In the genomic region with DNA sequence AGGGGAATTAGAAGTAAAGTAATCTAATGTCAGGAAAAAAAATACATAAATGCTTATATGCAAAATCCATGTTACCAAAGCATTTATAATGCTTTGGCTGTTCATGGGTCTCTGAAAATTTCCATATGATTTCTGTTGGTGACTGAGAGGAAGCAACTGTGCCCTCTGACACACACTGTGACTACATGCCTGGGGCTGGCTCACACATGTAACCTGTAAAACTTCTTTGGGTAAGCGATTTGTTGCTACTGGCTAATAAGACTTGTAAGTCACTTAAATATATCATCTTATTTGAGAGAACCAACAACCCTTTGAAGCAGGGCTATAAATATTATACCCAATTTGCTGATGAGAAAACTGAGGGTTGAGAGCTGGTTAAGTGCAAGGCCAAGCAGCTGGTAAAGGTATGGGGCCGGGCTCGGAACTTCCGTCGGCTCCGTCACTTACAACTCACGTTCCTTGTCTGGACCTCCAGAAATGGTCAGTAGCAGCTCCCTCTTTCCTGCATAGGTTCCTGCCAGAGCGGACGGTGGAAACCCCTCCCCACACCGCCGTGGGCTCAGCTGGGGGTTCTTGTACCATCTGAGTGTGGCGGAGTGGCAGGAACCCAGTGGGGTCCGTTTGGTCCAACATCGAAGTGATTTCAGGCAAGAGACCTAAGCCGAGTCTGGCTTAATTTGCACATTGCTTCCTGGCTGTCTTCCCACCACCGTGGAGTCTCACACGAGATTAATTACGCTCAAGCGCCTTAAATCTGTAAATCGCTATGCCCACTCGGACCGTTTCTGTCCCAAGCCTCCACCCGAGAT, we compare ENCODE assay signal across 1 cellular context.
TF ChIP-seq lines count a peak whose summit lies in the region.

No MANE protein-coding gene starts in this region.

TF ChIP-seq in GM12878, 131 proteins besides CTCF, POLR2A, EP300 and RAD21:
- TF ChIP-seq CUX1 (IDR thresholded peaks at IDR 0.05; ENCODE audit: insufficient replicate concordance, low read depth, low read length) (no peak), YY1 (IDR thresholded peaks at IDR 0.05; ENCODE audit: low read depth, low read length) (0 out of 2 replicates have a peak, but pooled peaks have one; percentile 13), HDGF (IDR thresholded peaks at IDR 0.05) (0 out of 2 replicates have a peak, but pooled peaks have one; percentile 49), POU2F2 (IDR thresholded peaks at IDR 0.05; ENCODE audit: borderline replicate concordance, low read depth, low read length) (0 out of 3 replicates have a peak, but pooled peaks have one; percentile 2), POLR2AphosphoS5 (IDR thresholded peaks at IDR 0.05; ENCODE audit: low read length) (peak; percentile 9; the same call in 1 of the 2 replicates)
